9 cellular contexts compared by ENCODE assay signal in genomic region chr16:84970447-84971127, GRCh38. TPM values are rescaled to one million over a fixed set of nuclear protein-coding genes. Genes with fewer than 3 reads are reported as not detected.
DNase-seq lines count a peak whose midpoint lies in the region; ATAC-seq and TF ChIP-seq lines count a peak whose summit lies in the region.
"Had no signal": no experiment of that assay in that cellular context is flagged by ENCODE, and none has a peak within 500 bp of the region (broad histone marks: within the 10 kb centered on the region; RNA-seq: fewer than 3 reads in every experiment).

No MANE protein-coding gene starts in this region.

- H3K36me3 Mint-ChIP-seq in activated CD8-positive, alpha-beta T cell treated with anti-CD3 and anti-CD28 coated beads for 36 hours (ENCODE audit: low read depth): peaks cover 2% of the 10 kb centered on the region

- POLR2A ChIA-PET in activated CD8-positive, alpha-beta T cell treated with anti-CD3 and anti-CD28 coated beads for 36 hours (lab: Charles Lee): interaction anchor here (1.1 kb wide), 1 partner anchor 116 kb away, joined by 3 read pairs; no protein-coding TSS in a partner anchor

- H3K27ac Mint-ChIP-seq in activated CD8-positive, alpha-beta T cell treated with anti-CD3 and anti-CD28 coated beads for 36 hours: no peak overlapping the region
- H3K27ac Mint-ChIP-seq: activated naive CD4-positive, alpha-beta T cell treated with anti-CD3 and anti-CD28 coated beads, Interleukin-2, amount 50 U/mL, for 24 hours had no signal

- peaks cover 1% of the 10 kb centered on the region for H3K27me3 Mint-ChIP-seq in activated CD8-positive, alpha-beta T cell treated with anti-CD3 and anti-CD28 coated beads for 36 hours
- H3K27me3 Mint-ChIP-seq: activated naive CD4-positive, alpha-beta T cell treated with anti-CD3 and anti-CD28 coated beads, Interleukin-2, amount 50 U/mL, for 24 hours had no signal

- peak; percentile 76 for DNase-seq in Daoy (ENCODE audit: low read depth)
- DNase-seq in NCI-H774 (lab: John Stamatoyannopoulos, UW): peak; percentile 43
- peak; percentile 85 for DNase-seq in activated CD8-positive, alpha-beta T cell treated with anti-CD3 and anti-CD28 coated beads for 36 hours
- DNase-seq in effector CD4-positive, alpha-beta T cell: peak; percentile 73
- peak; percentile 85 to 87 for DNase-seq in lung microvascular endothelial cell (ENCODE audit: low read depth in 2 of 2)
- DNase-seq in stimulated activated CD8-positive, alpha-beta memory T cell treated with anti-CD3 and anti-CD28 coated beads, Interleukin-15, amount 100 ng/mL, for 1 hour (ENCODE audit: low read depth): peak; percentile 45

- peaks cover 4% of the 10 kb centered on the region for H3K4me1 Mint-ChIP-seq in activated CD8-positive, alpha-beta T cell treated with anti-CD3 and anti-CD28 coated beads for 36 hours (ENCODE audit: low read depth)

- TF ChIP-seq CTCF in activated CD8-positive, alpha-beta T cell treated with anti-CD3 and anti-CD28 coated beads for 36 hours (IDR thresholded peaks at IDR 0.05): peak; percentile 88

- peaks cover 5% of the 10 kb centered on the region for H3K9me3 Mint-ChIP-seq in activated CD8-positive, alpha-beta T cell treated with anti-CD3 and anti-CD28 coated beads for 36 hours
- H3K9me3 Mint-ChIP-seq: activated naive CD4-positive, alpha-beta T cell treated with anti-CD3 and anti-CD28 coated beads, Interleukin-2, amount 50 U/mL, for 24 hours had no signal

- no peak overlapping the region for H3K4me3 Mint-ChIP-seq in activated CD8-positive, alpha-beta T cell treated with anti-CD3 and anti-CD28 coated beads for 36 hours
- H3K4me3 Mint-ChIP-seq: activated naive CD4-positive, alpha-beta T cell treated with anti-CD3 and anti-CD28 coated beads, Interleukin-2, amount 50 U/mL, for 24 hours had no signal

- CTCF ChIA-PET in activated CD8-positive, alpha-beta T cell treated with anti-CD3 and anti-CD28 coated beads for 36 hours (lab: Charles Lee): interaction anchor here (0.6 to 7.2 kb wide), 66 partner anchors 8 to 424 kb away, joined by 3 to 89 read pairs (median 4); partner anchors contain the start of gene KIAA0513

- peak; percentile 74 for ATAC-seq in HG02970 (IDR thresholded peaks at IDR 0.05; ENCODE audit: low FRiP score, unreplicated experiment)
- ATAC-seq in activated CD8-positive, alpha-beta T cell treated with anti-CD3 and anti-CD28 coated beads for 36 hours: peak; percentile 98
- ATAC-seq in GM21717 (IDR thresholded peaks at IDR 0.05; ENCODE audit: unreplicated experiment): no peak

- intact Hi-C loops in activated CD8-positive, alpha-beta T cell treated with anti-CD3 and anti-CD28 coated beads for 36 hours (cut with micrococcal nuclease): loop anchor here (1.0 to 10.0 kb wide), 2 partner anchors 45 to 346 kb away; no protein-coding TSS in a partner anchor

RNA-seq across cellular contexts. Expression of gene ZDHHC7, which starts 40.7 kb away (rescaled TPM):
- 27.7 and 34.4 TPM in 2 replicates for total RNA-seq in Daoy (2014; rRNA removed; shearing (Covaris generic))
- total RNA-seq in activated CD8-positive, alpha-beta T cell treated with anti-CD3 and anti-CD28 coated beads for 36 hours: 10 to 100 TPM; 20.7 to 23.6 TPM
- total RNA-seq in lung microvascular endothelial cell: 27.7 and 32.9 TPM in 2 replicates

RNA-seq across cellular contexts. Expression of gene KIAA0513, which starts 57.0 kb away (rescaled TPM):
- 2.1 and 32.9 TPM in 2 replicates for total RNA-seq in Daoy (2014; rRNA removed; shearing (Covaris generic))
- total RNA-seq in activated CD8-positive, alpha-beta T cell treated with anti-CD3 and anti-CD28 coated beads for 36 hours: 1 to 10 TPM; 3.9 to 5.3 TPM
- 14.4 and 20.8 TPM in 2 replicates for total RNA-seq in lung microvascular endothelial cell
